ENCODE assay signal across 1 cellular context in the genomic region with DNA sequence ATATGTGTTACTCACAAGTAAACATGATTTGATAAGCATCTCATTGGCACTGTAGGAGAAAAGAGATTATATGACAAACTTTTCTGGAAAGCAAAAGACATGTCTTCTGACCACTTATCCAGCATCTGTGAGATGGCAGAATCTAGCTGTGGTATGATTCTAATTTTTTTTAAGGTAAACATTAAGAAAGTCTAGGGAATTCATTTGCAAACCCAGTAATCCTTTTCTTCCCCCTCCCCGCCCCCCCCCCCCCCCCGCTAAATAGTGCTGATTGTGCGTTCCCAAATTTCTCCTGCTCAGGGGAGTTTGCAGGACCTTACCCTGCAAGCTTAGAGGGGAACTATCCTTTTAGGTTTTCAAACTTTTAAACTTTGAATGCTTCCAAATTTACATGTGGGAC.
TF ChIP-seq lines count a peak whose summit lies in the region.

No MANE protein-coding gene starts in this region.

TF ChIP-seq in HepG2, 621 proteins besides CTCF, POLR2A, EP300 and RAD21:
- TF ChIP-seq PCBP1 (IDR thresholded peaks at IDR 0.05; ENCODE audit: borderline replicate concordance, low read depth, low read length) (peak; percentile 68; the same call in 1 of the 2 replicates), ZNF326 (CRISPR knock-in tag; IDR thresholded peaks at IDR 0.05; ENCODE audit: borderline replicate concordance) (no peak), HNRNPK (IDR thresholded peaks at IDR 0.05; ENCODE audit: low read depth, low read length, poor library complexity, severe bottlenecking) (peak; percentile 97), MXI1 (IDR thresholded peaks at IDR 0.05; ENCODE audit: borderline replicate concordance, low read depth, low read length) (no peak), MAFF (IDR thresholded peaks at IDR 0.05; ENCODE audit: low read depth, low read length) (0 out of 2 replicates have a peak, but pooled peaks have one; percentile 1)
- TF ChIP-seq, protein P1, sequence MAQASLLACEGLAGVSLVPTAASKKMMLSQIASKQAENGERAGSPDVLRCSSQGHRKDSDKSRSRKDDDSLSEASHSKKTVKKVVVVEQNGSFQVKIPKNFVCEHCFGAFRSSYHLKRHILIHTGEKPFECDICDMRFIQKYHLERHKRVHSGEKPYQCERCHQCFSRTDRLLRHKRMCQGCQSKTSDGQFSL (CRISPR knock-in tag; IDR thresholded peaks at IDR 0.05), result peak; percentile 21; the same call in 1 of the 2 replicates
TF ChIP-seq in HepG2: peak in this region for 4.
